ENCODE assay signal across 20 cellular contexts in the genomic region with DNA sequence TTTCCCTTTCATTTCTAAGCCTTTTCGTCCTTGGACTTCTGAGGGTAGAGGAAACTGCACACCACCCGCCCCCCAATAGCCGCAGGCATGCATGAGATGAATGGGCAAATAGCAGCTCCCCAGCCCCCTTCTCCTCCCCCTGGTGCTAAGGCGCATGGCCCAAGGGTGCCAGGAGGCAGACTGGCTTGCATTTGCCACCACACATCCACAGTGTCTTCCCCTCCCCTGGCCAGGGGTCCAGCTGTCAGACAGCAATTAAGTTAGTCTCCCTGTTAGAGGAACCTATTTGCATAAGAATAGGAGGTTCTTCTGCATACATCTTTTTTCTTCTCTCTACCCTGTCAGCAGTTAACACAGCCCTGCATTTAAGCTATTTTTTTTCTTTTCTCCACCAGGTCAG. TPM values are rescaled to one million over a fixed set of nuclear protein-coding genes. Genes with fewer than 3 reads are reported as not detected.
DNase-seq lines count a peak whose midpoint lies in the region; ATAC-seq, FAIRE-seq and TF ChIP-seq lines count a peak whose summit lies in the region.
"Had no signal": no experiment of that assay in that cellular context is flagged by ENCODE, and none has a peak within 500 bp of the region (broad histone marks: within the 10 kb centered on the region; RNA-seq: fewer than 3 reads in every experiment).

No MANE protein-coding gene starts in this region.

- peak overlapping the region; percentile 12 for H3K4me2 ChIP-seq in astrocyte (ENCODE audit: low read length)
- H3K4me2 ChIP-seq: BLaER1 treated with 17β-estradiol and CSF1 and Interleukin-3, amounts not matched to agents 10 nM and 100 nM had no signal

- peak overlapping the region; percentile 7 for H3K27ac ChIP-seq in astrocyte (ENCODE audit: low read depth, low read length)
- H3K27ac ChIP-seq: 22Rv1; BLaER1 treated with 17β-estradiol and CSF1 and Interleukin-3, amounts not matched to agents 10 nM and 100 nM; SJCRH30 had no signal

- no peak overlapping the region for H3K27ac Mint-ChIP-seq in astrocyte (ENCODE audit: unreplicated experiment)

- ATAC-seq in GM21576 (IDR thresholded peaks at IDR 0.05; ENCODE audit: unreplicated experiment) = no peak

- H3K9me3 ChIP-seq in HAP-1 (no peaks in the 10 kb centered on the region), astrocyte (ENCODE audit: insufficient read depth, low read depth, low read length) (no peaks in the 10 kb centered on the region)
- H3K9me3 ChIP-seq: SJCRH30 had no signal

- H2AFZ ChIP-seq in astrocyte (ENCODE audit: low read depth, low read length) = peak overlapping the region; percentile 30

- no peaks in the 10 kb centered on the region for H3K79me2 ChIP-seq in astrocyte (ENCODE audit: insufficient read depth, low read length)

- H3K9me3 Mint-ChIP-seq in astrocyte (ENCODE audit: unreplicated experiment) = no peaks in the 10 kb centered on the region

- H3K9ac ChIP-seq in astrocyte (ENCODE audit: low read length) = no peak overlapping the region
- H3K9ac ChIP-seq: BLaER1 treated with 17β-estradiol and CSF1 and Interleukin-3, amounts not matched to agents 10 nM and 100 nM had no signal

- H3K4me3 Mint-ChIP-seq in astrocyte (ENCODE audit: unreplicated experiment) = no peak overlapping the region

- in situ Hi-C loops in HAP-1 (cut with MboI; ENCODE audit: low sequenced_read_pairs) = no loop called here

- no peaks in the 10 kb centered on the region for H3K36me3 ChIP-seq in HAP-1 (replicated peaks)
- no peaks in the 10 kb centered on the region for H3K36me3 ChIP-seq in astrocyte (ENCODE audit: insufficient read depth, low read length)
- H3K36me3 ChIP-seq: BLaER1 treated with 17β-estradiol and CSF1 and Interleukin-3, amounts not matched to agents 10 nM and 100 nM; SJCRH30 had no signal

- DNase-seq in DMS 273 (lab: John Stamatoyannopoulos, UW; ENCODE audit: unreplicated experiment) (peak; percentile 51), DMS 273 treated with DMSO at 0.1 percent for 48 hours (lab: John Stamatoyannopoulos, UW) (no peak), HAP-1 (ENCODE audit: low spot score in 2 of 2) (peak; percentile 82 to 92), astrocyte (ENCODE audit: low read depth) (no peak), iPS-NIHi7 (ENCODE audit: extremely low spot score) (peak; percentile 27), NCI-H2171 (lab: John Stamatoyannopoulos, UW) (no peak), GM19238 (ENCODE audit: insufficient read length, low spot score) (no peak)
- DNase-seq: NCI-H1048, NCI-H1694, NCI-H2107, NCI-H446, OCI-M1, RPMI8226, SW 1271 had no signal

- peaks cover 2% of the 10 kb centered on the region for H3K36me3 Mint-ChIP-seq in astrocyte (ENCODE audit: low read depth, unreplicated experiment)

- H3K4me3 ChIP-seq in HAP-1 = no peak overlapping the region
- no peak overlapping the region for H3K4me3 ChIP-seq in astrocyte (ENCODE audit: insufficient read depth, low read depth, low read length)
- H3K4me3 ChIP-seq: BLaER1 treated with 17β-estradiol and CSF1 and Interleukin-3, amounts not matched to agents 10 nM and 100 nM; SJCRH30 had no signal

- H3K4me1 ChIP-seq in HAP-1 (peaks cover 20% of the 10 kb centered on the region), astrocyte (ENCODE audit: insufficient read depth, low read length) (peaks cover 4% of the 10 kb centered on the region)
- H3K4me1 ChIP-seq: BLaER1 treated with 17β-estradiol and CSF1 and Interleukin-3, amounts not matched to agents 10 nM and 100 nM had no signal

- H4K20me1 ChIP-seq in astrocyte (ENCODE audit: insufficient read depth, low read length) = no peaks in the 10 kb centered on the region
- H4K20me1 ChIP-seq: BLaER1 treated with 17β-estradiol and CSF1 and Interleukin-3, amounts not matched to agents 10 nM and 100 nM had no signal

- H3K4me1 Mint-ChIP-seq in astrocyte (ENCODE audit: low read depth, unreplicated experiment) = no peaks in the 10 kb centered on the region

- no peak for TF ChIP-seq CTCF in astrocyte (IDR thresholded peaks at IDR 0.05; ENCODE audit: insufficient read depth, low read depth, low read length)

- no peak for FAIRE-seq in astrocyte (lab: Jason Lieb, UNC)
- FAIRE-seq: GM12892, H54 had no signal

- H3K27me3 ChIP-seq in HAP-1 (ENCODE audit: low read depth) (no peaks in the 10 kb centered on the region), astrocyte (ENCODE audit: insufficient read depth, low read length) (no peaks in the 10 kb centered on the region)
- H3K27me3 ChIP-seq: BLaER1 treated with 17β-estradiol and CSF1 and Interleukin-3, amounts not matched to agents 10 nM and 100 nM; SJCRH30 had no signal

- peaks cover 3% of the 10 kb centered on the region for H3K27me3 Mint-ChIP-seq in astrocyte (ENCODE audit: low read depth, unreplicated experiment)

RNA-seq across cellular contexts. Expression of a gene that starts 20.2 kb away (rescaled TPM):
- total RNA-seq in astrocyte = 217 and 229 TPM in 2 replicates

Comparison
In these comparisons a context has a peak if more than half of its experiments do, and no peak if none do; other contexts are left out.
1. DNase-seq: peak in DMS 273 (single experiment), HAP-1 (2 of 2) and iPS-NIHi7 (single experiment); none in DMS 273 treated with DMSO at 0.1 percent for 48 hours (single experiment), astrocyte (single experiment), NCI-H2171 (single experiment) and GM19238 (single experiment).